Comparison of ENCODE assay signal across 1 cellular context in genomic region chr3:195059006-195059350, GRCh38.
TF ChIP-seq lines count a peak whose summit lies in the region.

No MANE protein-coding gene starts in this region.

TF ChIP-seq in SK-N-SH, 30 proteins besides CTCF, POLR2A, EP300 and RAD21 (continued from another document):
- TF ChIP-seq, protein P1, sequence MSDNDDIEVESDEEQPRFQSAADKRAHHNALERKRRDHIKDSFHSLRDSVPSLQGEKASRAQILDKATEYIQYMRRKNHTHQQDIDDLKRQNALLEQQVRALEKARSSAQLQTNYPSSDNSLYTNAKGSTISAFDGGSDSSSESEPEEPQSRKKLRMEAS (IDR thresholded peaks at IDR 0.05; ENCODE audit: low read depth), result no peak
- TF ChIP-seq GATA2 (CRISPR knock-in tag; IDR thresholded peaks at IDR 0.05) (no peak), FOXM1 (IDR thresholded peaks at IDR 0.05; ENCODE audit: low read depth) (no peak), JUND (IDR thresholded peaks at IDR 0.05) (no peak), SIN3A (IDR thresholded peaks at IDR 0.05; ENCODE audit: borderline replicate concordance, low read depth, low read length) (no peak), TEAD4 (IDR thresholded peaks at IDR 0.05; ENCODE audit: borderline replicate concordance, insufficient read depth) (no peak), GABPA (IDR thresholded peaks at IDR 0.05; ENCODE audit: low read depth) (no peak)
